Comparison of ENCODE assay signal across 1 cellular context in the genomic region with DNA sequence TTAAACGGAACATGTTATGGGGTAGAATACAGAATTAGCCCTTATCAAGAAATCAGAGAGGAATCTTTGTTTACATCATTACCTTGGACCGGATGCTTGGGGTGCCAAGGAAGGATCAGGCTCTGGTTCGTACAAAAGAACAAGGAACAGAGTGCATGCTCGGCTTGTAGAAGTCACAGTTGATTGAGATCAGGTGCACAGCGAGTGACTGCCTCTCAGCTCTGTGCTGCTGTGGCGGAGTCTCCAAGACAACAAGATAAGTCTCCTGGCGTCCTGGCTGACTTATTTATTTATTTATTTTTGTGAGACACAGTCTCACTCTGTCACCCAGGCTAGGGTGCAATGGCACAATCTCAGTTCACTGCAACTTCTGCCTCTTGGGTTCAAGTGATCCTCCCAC.
TF ChIP-seq lines count a peak whose summit lies in the region.

No MANE protein-coding gene starts in this region.

TF ChIP-seq in WTC11, 78 proteins besides CTCF, POLR2A, EP300 and RAD21 (continued from another document):
- TF ChIP-seq TCF7 (CRISPR knock-in tag; IDR thresholded peaks at IDR 0.05; ENCODE audit: low read depth) (no peak), ZNF423 (CRISPR knock-in tag; IDR thresholded peaks at IDR 0.05) (no peak), NR3C1 (CRISPR knock-in tag; conservative IDR thresholded peaks at IDR 0.05; ENCODE audit: low read depth) (no peak), CBFB (CRISPR knock-in tag; IDR thresholded peaks at IDR 0.05; ENCODE audit: low read depth) (no peak)
- TF ChIP-seq, protein P1, sequence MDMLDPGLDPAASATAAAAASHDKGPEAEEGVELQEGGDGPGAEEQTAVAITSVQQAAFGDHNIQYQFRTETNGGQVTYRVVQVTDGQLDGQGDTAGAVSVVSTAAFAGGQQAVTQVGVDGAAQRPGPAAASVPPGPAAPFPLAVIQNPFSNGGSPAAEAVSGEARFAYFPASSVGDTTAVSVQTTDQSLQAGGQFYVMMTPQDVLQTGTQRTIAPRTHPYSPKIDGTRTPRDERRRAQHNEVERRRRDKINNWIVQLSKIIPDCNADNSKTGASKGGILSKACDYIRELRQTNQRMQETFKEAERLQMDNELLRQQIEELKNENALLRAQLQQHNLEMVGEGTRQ (CRISPR knock-in tag; IDR thresholded peaks at IDR 0.05) = no peak
TF ChIP-seq in WTC11: peak in this region for 0.
